ENCODE assay signal across 2 cellular contexts in the genomic region with DNA sequence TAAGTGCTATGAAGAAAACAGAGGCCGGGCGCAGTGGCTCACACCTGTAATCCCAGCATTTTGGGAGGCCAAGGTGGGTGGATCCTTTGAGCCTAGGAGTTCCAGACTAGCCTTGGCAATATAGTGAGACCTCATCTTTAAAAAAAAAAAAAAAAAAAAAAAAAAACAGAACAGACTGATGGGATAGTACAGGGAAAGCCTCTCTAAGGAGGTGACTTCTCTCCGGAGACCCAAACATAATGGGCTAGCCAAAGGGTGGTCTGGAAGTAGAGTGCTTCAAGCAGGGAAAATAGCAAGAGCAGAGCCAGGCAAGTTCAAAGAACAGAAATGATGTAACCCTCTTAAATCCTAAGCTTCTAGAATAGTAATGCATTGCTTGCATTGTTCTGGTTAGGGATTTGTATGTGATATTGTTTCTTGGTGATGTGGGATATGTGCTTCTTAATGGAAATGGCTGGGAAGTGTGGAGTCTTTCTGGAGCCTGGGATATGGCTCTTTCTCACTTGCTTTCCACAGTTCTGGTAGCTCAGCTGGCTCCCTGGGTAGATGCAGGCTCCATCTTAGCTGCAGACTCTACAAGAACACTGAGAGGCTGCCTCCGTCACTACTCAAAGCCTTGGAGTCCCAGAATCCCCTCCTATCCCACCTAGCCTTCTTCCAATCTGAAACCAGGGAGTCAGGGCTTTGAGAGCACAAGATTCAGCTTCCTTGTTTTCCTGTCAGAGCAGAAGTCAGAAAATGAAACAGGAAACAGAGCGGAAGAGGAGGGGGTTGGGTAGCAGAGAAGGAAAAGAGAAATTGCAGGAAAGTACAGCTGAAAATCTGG.
TF ChIP-seq lines count a peak whose summit lies in the region.

No MANE protein-coding gene starts in this region.

TF ChIP-seq in HCT116, 20 proteins besides CTCF, POLR2A, EP300 and RAD21:
- TF ChIP-seq SRF (IDR thresholded peaks at IDR 0.05; ENCODE audit: low read depth) (no peak), POLR2AphosphoS5 (IDR thresholded peaks at IDR 0.05; ENCODE audit: low read depth, low read length) (0 out of 2 replicates have a peak, but pooled peaks have one; percentile 16)

TF ChIP-seq in H1, 55 proteins besides CTCF, POLR2A, EP300 and RAD21:
- TF ChIP-seq, protein P1, sequence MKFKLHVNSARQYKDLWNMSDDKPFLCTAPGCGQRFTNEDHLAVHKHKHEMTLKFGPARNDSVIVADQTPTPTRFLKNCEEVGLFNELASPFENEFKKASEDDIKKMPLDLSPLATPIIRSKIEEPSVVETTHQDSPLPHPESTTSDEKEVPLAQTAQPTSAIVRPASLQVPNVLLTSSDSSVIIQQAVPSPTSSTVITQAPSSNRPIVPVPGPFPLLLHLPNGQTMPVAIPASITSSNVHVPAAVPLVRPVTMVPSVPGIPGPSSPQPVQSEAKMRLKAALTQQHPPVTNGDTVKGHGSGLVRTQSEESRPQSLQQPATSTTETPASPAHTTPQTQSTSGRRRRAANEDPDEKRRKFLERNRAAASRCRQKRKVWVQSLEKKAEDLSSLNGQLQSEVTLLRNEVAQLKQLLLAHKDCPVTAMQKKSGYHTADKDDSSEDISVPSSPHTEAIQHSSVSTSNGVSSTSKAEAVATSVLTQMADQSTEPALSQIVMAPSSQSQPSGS (IDR thresholded peaks at IDR 0.05; ENCODE audit: low read length), result no peak
- no peak for TF ChIP-seq CTBP2 (IDR thresholded peaks at IDR 0.05; ENCODE audit: borderline replicate concordance, insufficient read depth, insufficient read length, low read length)
- TF ChIP-seq SP1 (IDR thresholded peaks at IDR 0.05; ENCODE audit: low read depth, low read length), result no peak
- TF ChIP-seq KDM1A (IDR thresholded peaks at IDR 0.05; ENCODE audit: borderline replicate concordance, low read length), result no peak
TF ChIP-seq in H1: peak in this region for 0.
